In the genomic region with DNA sequence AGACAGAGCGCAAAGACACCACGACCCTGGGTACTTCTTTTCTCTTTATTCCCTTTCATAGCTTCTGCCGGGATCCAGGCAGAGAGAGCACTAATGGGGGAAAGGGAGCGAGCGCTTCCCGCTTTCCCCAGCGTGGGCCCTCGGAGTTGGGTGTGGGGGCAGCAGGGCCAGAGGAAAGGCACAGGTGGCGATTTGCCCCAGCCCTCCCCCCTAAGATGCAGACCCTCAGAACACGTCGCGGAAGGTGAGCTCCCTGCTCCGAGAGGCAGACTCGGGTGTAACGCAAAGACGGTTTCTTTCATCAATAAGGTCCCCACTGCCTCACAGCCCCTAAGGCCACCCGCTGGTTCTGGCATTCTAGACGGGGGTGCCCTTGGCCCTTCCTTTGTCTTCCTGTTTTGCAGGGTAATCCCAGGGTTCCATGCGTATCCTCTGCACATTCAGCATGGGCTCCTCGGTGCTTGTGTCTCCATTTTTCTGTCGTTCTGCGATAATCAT, we compare ENCODE assay signal across 8 cellular contexts. TPM values are rescaled to one million over a fixed set of nuclear protein-coding genes. Genes with fewer than 3 reads are reported as not detected.
DNase-seq lines count a peak whose midpoint lies in the region; ATAC-seq lines count a peak whose summit lies in the region.

No MANE protein-coding gene starts in this region.

- H3K27ac Mint-ChIP-seq in activated CD4-positive, alpha-beta memory T cell treated with anti-CD3 and anti-CD28 coated beads for 36 hours = peak overlapping the region; percentile 94

- no peaks in the 10 kb centered on the region for H3K27me3 Mint-ChIP-seq in activated CD4-positive, alpha-beta memory T cell treated with anti-CD3 and anti-CD28 coated beads for 36 hours

- H3K4me1 ChIP-seq in iPS-18a (ENCODE audit: control insufficient read depth, low read depth, low read length) = no peaks in the 10 kb centered on the region
- peaks cover 45% of the 10 kb centered on the region for H3K4me1 ChIP-seq in stomach smooth muscle (ENCODE audit: control insufficient read depth, insufficient read depth, low read length)

- peak overlapping the region; percentile 94 for H3K4me3 Mint-ChIP-seq in activated CD4-positive, alpha-beta memory T cell treated with anti-CD3 and anti-CD28 coated beads for 36 hours

- peaks cover 21% of the 10 kb centered on the region for H3K36me3 Mint-ChIP-seq in activated CD4-positive, alpha-beta memory T cell treated with anti-CD3 and anti-CD28 coated beads for 36 hours

- H3K4me3 ChIP-seq in iPS-18a (ENCODE audit: low read length) (peak overlapping the region; percentile 81), stomach smooth muscle (ENCODE audit: low read length in 2 of 2) (peak overlapping the region; percentile 63 to 90)

- intact Hi-C loops in activated CD4-positive, alpha-beta memory T cell treated with anti-CD3 and anti-CD28 coated beads for 36 hours (cut with micrococcal nuclease) = loop anchor here (2.0 to 5.0 kb wide), 3 partner anchors 65 to 351 kb away; a partner anchor contains a TSS

- H3K9ac ChIP-seq in iPS-18a (ENCODE audit: low read length) = peak overlapping the region; percentile 86
- H3K9ac ChIP-seq in stomach smooth muscle (ENCODE audit: low read length in 2 of 2) = peak overlapping the region; percentile 29 to 78

- peak; percentile 32 for DNase-seq in NCI-H748 (lab: John Stamatoyannopoulos, UW; ENCODE audit: unreplicated experiment)
- DNase-seq in NCI-H748 treated with DMSO at 0.1 percent for 48 hours (lab: John Stamatoyannopoulos, UW) = no peak
- no peak for DNase-seq in activated CD4-positive, alpha-beta memory T cell treated with anti-CD3 and anti-CD28 coated beads for 36 hours
- no peak for DNase-seq in activated CD4-positive, alpha-beta T cell treated with anti-CD3 and anti-CD28 coated beads for 1 hour
- DNase-seq in NCI-H1092 treated with DMSO at 0.1 percent for 48 hours (lab: John Stamatoyannopoulos, UW) = no peak

- peaks cover 6% of the 10 kb centered on the region for H3K4me1 Mint-ChIP-seq in activated CD4-positive, alpha-beta memory T cell treated with anti-CD3 and anti-CD28 coated beads for 36 hours (ENCODE audit: low read depth)

- CTCF ChIA-PET in activated CD4-positive, alpha-beta memory T cell treated with anti-CD3 and anti-CD28 coated beads for 36 hours (lab: Charles Lee) = interaction anchor here (1.1 to 4.8 kb wide), 4 partner anchors 11 to 157 kb away, joined by 3 to 42 read pairs (median 8); a partner anchor contains a TSS

- POLR2A ChIA-PET in activated CD4-positive, alpha-beta memory T cell treated with anti-CD3 and anti-CD28 coated beads for 36 hours (lab: Charles Lee) = interaction anchor here (0.6 to 5.3 kb wide), 4 partner anchors 10 to 444 kb away, joined by 3 to 56 read pairs (median 4); a partner anchor contains a TSS

- ATAC-seq in HG03565 (IDR thresholded peaks at IDR 0.05; ENCODE audit: unreplicated experiment) = no peak

- H3K9me3 Mint-ChIP-seq in activated CD4-positive, alpha-beta memory T cell treated with anti-CD3 and anti-CD28 coated beads for 36 hours = no peaks in the 10 kb centered on the region

- H3K9me3 ChIP-seq in iPS-18a (ENCODE audit: control insufficient read depth, low read depth, low read length) (no peaks in the 10 kb centered on the region), stomach smooth muscle (ENCODE audit: control insufficient read depth in 2 of 2, low read length in 2 of 2) (no peaks in the 10 kb centered on the region)

- H3K27ac ChIP-seq in iPS-18a (ENCODE audit: low read length) (peak overlapping the region; percentile 5), stomach smooth muscle (ENCODE audit: low read length) (peak overlapping the region; percentile 73)

- H3K36me3 ChIP-seq in iPS-18a (ENCODE audit: control insufficient read depth, low read depth, low read length) (peaks cover 8% of the 10 kb centered on the region), stomach smooth muscle (ENCODE audit: control insufficient read depth in 2 of 2, insufficient read depth in 2 of 2, low read length in 2 of 2) (peaks cover 4 to 12% of the 10 kb centered on the region in 2 donors)

- H3K27me3 ChIP-seq in iPS-18a (ENCODE audit: control insufficient read depth, insufficient read depth, low read length) (no peaks in the 10 kb centered on the region), stomach smooth muscle (ENCODE audit: control insufficient read depth in 1 of 2, insufficient read depth in 2 of 2, low read length in 2 of 2) (no peaks in the 10 kb centered on the region)

RNA-seq across cellular contexts. Expression of a gene that starts 0.6 kb away (rescaled TPM):
- 10 to 100 TPM; 53.0 to 53.1 TPM for total RNA-seq in activated CD4-positive, alpha-beta memory T cell treated with anti-CD3 and anti-CD28 coated beads for 36 hours

RNA-seq across cellular contexts. Expression of a gene that starts 0.7 kb away (rescaled TPM):
- 10 to 100 TPM; 11.9 to 15.3 TPM for total RNA-seq in activated CD4-positive, alpha-beta memory T cell treated with anti-CD3 and anti-CD28 coated beads for 36 hours

RNA-seq across cellular contexts. Expression of a gene that starts 1.0 kb away (rescaled TPM):
- 100 to 1,000 TPM; 151 to 152 TPM for total RNA-seq in activated CD4-positive, alpha-beta memory T cell treated with anti-CD3 and anti-CD28 coated beads for 36 hours

RNA-seq across cellular contexts. Expression of a gene that starts 10.5 kb away (rescaled TPM):
- total RNA-seq in activated CD4-positive, alpha-beta memory T cell treated with anti-CD3 and anti-CD28 coated beads for 36 hours = 10 to 100 TPM; 21.2 to 21.8 TPM

RNA-seq across cellular contexts. Expression of a gene that starts 10.8 kb away (rescaled TPM):
- total RNA-seq in activated CD4-positive, alpha-beta memory T cell treated with anti-CD3 and anti-CD28 coated beads for 36 hours = 10 to 100 TPM; 45.9 to 48.0 TPM
